8 cellular contexts compared by ENCODE assay signal in genomic region chr2:215436705-215437570, GRCh38. TPM values are rescaled to one million over a fixed set of nuclear protein-coding genes. Genes with fewer than 3 reads are reported as not detected.
A peak's percentile ranks its signal among the peaks of the same experiment; 100 is the strongest.
DNase-seq lines count a peak whose midpoint lies in the region; ATAC-seq and TF ChIP-seq lines count a peak whose summit lies in the region.

No MANE protein-coding gene starts in this region.

- H3K27me3 ChIP-seq in endodermal cell (ENCODE audit: control insufficient read depth, insufficient read depth, low read length, poor library complexity, severe bottlenecking) = no peaks in the 10 kb centered on the region

- intact Hi-C loops in natural killer cell (cut with micrococcal nuclease) = no loop called here

- CTCF ChIA-PET in AG04449 (lab: Yijun Ruan, JAX) = interaction anchor here (1.1 to 3.0 kb wide), 2 partner anchors 17 to 484 kb away, joined by 3 to 13 read pairs; no protein-coding TSS in a partner anchor

- peak overlapping the region; percentile 93 for H3K27ac ChIP-seq in endodermal cell (ENCODE audit: low read depth, low read length)

- H3K27ac Mint-ChIP-seq in endodermal cell (peak overlapping the region; percentile 98), natural killer cell (no peak overlapping the region)

- ATAC-seq in GM19395 (IDR thresholded peaks at IDR 0.05; ENCODE audit: unreplicated experiment) = peak; percentile 39
- peak in 2 of 3 donors; percentile 17 to 25 for ATAC-seq in natural killer cell
- no peak for ATAC-seq in GM19467 (IDR thresholded peaks at IDR 0.05; ENCODE audit: unreplicated experiment)
- no peak for ATAC-seq in GM19324 (IDR thresholded peaks at IDR 0.05; ENCODE audit: low FRiP score, unreplicated experiment)
- no peak for ATAC-seq in HG03196 (IDR thresholded peaks at IDR 0.05; ENCODE audit: unreplicated experiment)

- H3K36me3 Mint-ChIP-seq in endodermal cell (ENCODE audit: low read depth) (peaks cover 34% of the 10 kb centered on the region), natural killer cell (no peaks in the 10 kb centered on the region)

- 11 to 15% methylated on average over 12 to 22 of the region's 22 CpGs for WGBS in endodermal cell (ENCODE audit: insufficient coverage in 1 of 2, insufficient read length in 1 of 2), 2 experiments

- no peaks in the 10 kb centered on the region for H3K9me3 Mint-ChIP-seq in endodermal cell
- no peaks in the 10 kb centered on the region for H3K9me3 Mint-ChIP-seq in natural killer cell

- H3K9me3 ChIP-seq in endodermal cell (ENCODE audit: control insufficient read depth, low read length) = no peaks in the 10 kb centered on the region

- H3K4me3 ChIP-seq in AG04449 (ENCODE audit: low read depth, low read length) (peak overlapping the region; percentile 62), endodermal cell (ENCODE audit: low read length) (peak overlapping the region; percentile 93)

- peaks cover 54% of the 10 kb centered on the region for H3K4me1 Mint-ChIP-seq in endodermal cell
- H3K4me1 Mint-ChIP-seq in natural killer cell = peaks cover 19 to 21% of the 10 kb centered on the region in 2 donors

- peaks cover 16% of the 10 kb centered on the region for H3K36me3 ChIP-seq in endodermal cell (ENCODE audit: control insufficient read depth, insufficient read depth, low read length)

- no peaks in the 10 kb centered on the region for H3K27me3 Mint-ChIP-seq in endodermal cell (ENCODE audit: insufficient read depth)
- peaks cover 42 to 68% of the 10 kb centered on the region in 2 donors for H3K27me3 Mint-ChIP-seq in natural killer cell (ENCODE audit: low read depth in 2 of 2)

- peak overlapping the region; percentile 97 for H3K4me3 Mint-ChIP-seq in endodermal cell
- peak overlapping the region; percentile 84 for H3K4me3 Mint-ChIP-seq in natural killer cell

- TF ChIP-seq CTCF in AG04449 (IDR thresholded peaks at IDR 0.05; ENCODE audit: insufficient read depth, low read length, missing control alignments) = no peak
- no peak for TF ChIP-seq CTCF in endodermal cell (conservative IDR thresholded peaks at IDR 0.05)
- no peak for TF ChIP-seq CTCF in natural killer cell (IDR thresholded peaks at IDR 0.05)

- peaks cover 9% of the 10 kb centered on the region for H3K4me1 ChIP-seq in endodermal cell (ENCODE audit: control insufficient read depth, insufficient read depth, low read length)

- DNase-seq in AG04449 (ENCODE audit: low read depth, low spot score) = no peak
- DNase-seq in RPMI7951 (ENCODE audit: low read depth) = peak; percentile 57
- peak; percentile 80 for DNase-seq in endodermal cell
- DNase-seq in natural killer cell = no peak

- POLR2A ChIA-PET in AG04449 (lab: Yijun Ruan, JAX) = interaction anchor here (0.6 to 2.0 kb wide), 25 partner anchors 9 to 1256 kb away, joined by 3 to 14 read pairs (median 3); no protein-coding TSS in a partner anchor

- H3K9ac ChIP-seq in endodermal cell (ENCODE audit: extremely low read depth, low read length, poor library complexity, severe bottlenecking) = peak overlapping the region; percentile 91

RNA-seq across cellular contexts. Expression of gene FN1, which starts 1.1 kb away (rescaled TPM):
- total RNA-seq in RPMI7951 (2014; rRNA removed; shearing (Covaris generic)) = 3,411 and 3,699 TPM in 2 replicates
- total RNA-seq in endodermal cell (1,000 to 10,000 TPM; 2,721 to 2,960 TPM), natural killer cell (under 1 TPM in 1 of 3 donors, not detected in 2; 0.30 TPM)
- 374 TPM for polyA plus RNA-seq in endodermal cell (2013, experiment 1 of 2)
- polyA plus RNA-seq in endodermal cell (2013, experiment 2 of 2) = 340 TPM

Comparison
In these comparisons a context has a peak if more than half of its experiments do, and no peak if none do; other contexts are left out.
1. DNase-seq: peak in RPMI7951 (single experiment) and endodermal cell (single experiment); none in AG04449 (single experiment) and natural killer cell (single experiment).
2. ATAC-seq: peak in GM19395 (single experiment) and natural killer cell (2 of 3); none in GM19467 (single experiment), GM19324 (single experiment) and HG03196 (single experiment).
3. RNA of gene FN1, which starts 1.1 kb away (total RNA-seq): 3,411 to 3,699 TPM in RPMI7951 and 2,721 to 2,960 TPM in endodermal cell; 0.30 TPM in natural killer cell; every median in the first group is over 1,000 times any median in the second.